In the genomic region with DNA sequence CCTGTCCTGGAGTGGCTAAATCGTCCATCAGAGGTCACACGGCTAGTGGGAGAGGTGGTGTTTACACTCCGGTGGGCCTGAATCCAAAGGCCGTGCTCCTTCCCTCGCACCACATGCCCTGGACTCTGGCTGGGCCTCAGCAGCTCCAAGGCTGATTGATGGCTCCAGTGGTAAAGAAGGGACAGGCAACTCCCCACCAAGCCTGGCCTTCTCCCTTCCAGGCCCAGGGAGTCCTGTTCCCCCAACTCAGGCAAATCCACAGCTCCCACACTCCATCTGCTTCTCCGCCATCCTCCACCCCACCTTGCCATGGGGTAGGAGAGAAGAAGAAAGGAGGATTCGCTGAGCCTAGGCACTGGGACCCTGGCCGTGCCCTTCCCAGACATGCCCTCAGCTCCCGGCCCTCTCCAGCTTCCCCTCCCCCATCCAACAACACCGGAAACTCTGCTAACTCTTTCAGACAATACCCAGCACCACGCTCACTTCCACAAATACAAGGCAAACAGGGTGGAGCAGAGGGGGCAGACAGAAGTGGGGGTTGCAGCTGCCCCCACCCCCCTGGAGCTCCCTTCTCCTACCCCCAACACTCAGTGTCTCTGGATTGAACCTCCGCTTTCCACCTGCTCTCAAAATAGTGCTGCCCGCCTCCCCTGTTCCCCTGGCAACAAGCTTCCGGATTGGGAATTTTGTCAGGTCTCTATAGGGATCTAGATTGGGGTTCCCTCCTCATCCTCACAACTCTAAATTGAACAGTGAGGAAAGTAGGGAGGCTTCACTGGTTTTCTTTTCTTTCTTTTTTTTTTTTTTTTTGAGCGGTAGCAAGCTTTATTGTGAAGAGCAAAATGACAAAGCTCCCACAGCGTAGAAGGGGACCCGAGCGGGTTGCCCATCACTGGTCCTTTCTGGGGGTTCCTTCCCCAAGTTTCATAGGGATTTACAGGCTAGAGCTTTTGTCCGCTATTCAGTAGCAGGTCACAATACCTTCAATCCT, we compare ENCODE assay signal across 6 cellular contexts. TPM values are rescaled to one million over a fixed set of nuclear protein-coding genes. Genes with fewer than 3 reads are reported as not detected.
A peak's percentile ranks its signal among the peaks of the same experiment; 100 is the strongest.
DNase-seq lines count a peak whose midpoint lies in the region; ATAC-seq and TF ChIP-seq lines count a peak whose summit lies in the region.

No MANE protein-coding gene starts in this region.

- H3K4me3 ChIP-seq in suprapubic skin: no peak overlapping the region

- peaks cover 64% of the 10 kb centered on the region for H3K36me3 ChIP-seq in suprapubic skin

- no peaks in the 10 kb centered on the region for H3K9me3 ChIP-seq in suprapubic skin

- H3K36me3 Mint-ChIP-seq in activated CD4-positive, alpha-beta T cell treated with anti-CD3 and anti-CD28 coated beads for 36 hours (ENCODE audit: low read depth): peaks cover 51% of the 10 kb centered on the region

- H3K27me3 Mint-ChIP-seq in activated CD4-positive, alpha-beta T cell treated with anti-CD3 and anti-CD28 coated beads for 36 hours: no peaks in the 10 kb centered on the region

- H3K9me3 Mint-ChIP-seq in activated CD4-positive, alpha-beta T cell treated with anti-CD3 and anti-CD28 coated beads for 36 hours (ENCODE audit: low read depth): no peaks in the 10 kb centered on the region

- intact Hi-C loops in activated CD4-positive, alpha-beta T cell treated with anti-CD3 and anti-CD28 coated beads for 36 hours (cut with DNase I, micrococcal nuclease): loop anchor here in 1 of 2 experiments (2.0 kb wide), 1 partner anchor 21 kb away; no protein-coding TSS in a partner anchor
- intact Hi-C loops in cardiac septum (cut with DNase I): loop anchor here (1.0 kb wide), 1 partner anchor 11 kb away; a partner anchor contains a TSS

- H3K27ac ChIP-seq in suprapubic skin: peak overlapping the region; percentile 63

- peak; percentile 40 for DNase-seq in activated CD4-positive, alpha-beta T cell treated with anti-CD3 and anti-CD28 coated beads for 36 hours
- no peak for DNase-seq in activated CD4-positive, alpha-beta T cell treated with anti-CD3 and anti-CD28 coated beads, Interleukin-2, amount 50 U/mL, for 48 hours
- DNase-seq in cardiac septum (ENCODE audit: low spot score) (peak; percentile 83), suprapubic skin (ENCODE audit: low spot score in 2 of 2) (no peak), kidney tubule cell (ENCODE audit: low spot score) (no peak)

- 69% methylated on average over 19 of the region's 19 CpGs for WGBS in suprapubic skin

- no peak for ATAC-seq in activated CD4-positive, alpha-beta T cell treated with anti-CD3 and anti-CD28 coated beads for 36 hours
- no peak for ATAC-seq in GM18909 (IDR thresholded peaks at IDR 0.05; ENCODE audit: poor library complexity, unreplicated experiment)

- CTCF ChIA-PET in activated CD4-positive, alpha-beta T cell treated with anti-CD3 and anti-CD28 coated beads for 36 hours (lab: Charles Lee): interaction anchor here (0.7 to 2.2 kb wide), 8 partner anchors 9 to 186 kb away, joined by 3 to 12 read pairs (median 4); no protein-coding TSS in a partner anchor

- peaks cover 60% of the 10 kb centered on the region for H3K4me1 ChIP-seq in suprapubic skin

- TF ChIP-seq EP300 in suprapubic skin (IDR thresholded peaks at IDR 0.05): no peak

- TF ChIP-seq CTCF in suprapubic skin (IDR thresholded peaks at IDR 0.05): no peak

- TF ChIP-seq POLR2A in suprapubic skin (IDR thresholded peaks at IDR 0.05): no peak

- POLR2A ChIA-PET in activated CD4-positive, alpha-beta T cell treated with anti-CD3 and anti-CD28 coated beads for 36 hours (lab: Charles Lee): interaction anchor here (0.7 to 1.5 kb wide), 7 partner anchors 9 to 140 kb away, joined by 3 to 6 read pairs (median 3); a partner anchor contains a TSS

- H3K27ac Mint-ChIP-seq in activated CD4-positive, alpha-beta T cell treated with anti-CD3 and anti-CD28 coated beads for 36 hours: peak overlapping the region; percentile 82

- H3K4me1 Mint-ChIP-seq in activated CD4-positive, alpha-beta T cell treated with anti-CD3 and anti-CD28 coated beads for 36 hours: peaks cover 61% of the 10 kb centered on the region

- H3K27me3 ChIP-seq in suprapubic skin: no peaks in the 10 kb centered on the region

- no peak overlapping the region for H3K4me3 Mint-ChIP-seq in activated CD4-positive, alpha-beta T cell treated with anti-CD3 and anti-CD28 coated beads for 36 hours

RNA-seq across cellular contexts. Expression of a gene that starts 10.6 kb away (rescaled TPM):
- total RNA-seq in activated CD4-positive, alpha-beta T cell treated with anti-CD3 and anti-CD28 coated beads for 36 hours: 100 to 1,000 TPM; 135 to 216 TPM
- 95.9 TPM for total RNA-seq in cardiac septum
- total RNA-seq in suprapubic skin: 10 to 100 TPM; 13.7 to 42.1 (median 20.6) TPM

RNA-seq across cellular contexts. Expression of a gene that starts 26.3 kb away (rescaled TPM):
- not detected for total RNA-seq in activated CD4-positive, alpha-beta T cell treated with anti-CD3 and anti-CD28 coated beads for 36 hours
- not detected for total RNA-seq in cardiac septum
- total RNA-seq in suprapubic skin: not detected

RNA-seq across cellular contexts. Expression of a gene that starts 33.5 kb away (rescaled TPM):
- 10 to 100 TPM; 68.7 to 97.5 TPM for total RNA-seq in activated CD4-positive, alpha-beta T cell treated with anti-CD3 and anti-CD28 coated beads for 36 hours
- total RNA-seq in cardiac septum (26.8 TPM), suprapubic skin (100 to 1,000 TPM in 1 of 4 donors, 10 to 100 TPM in 3; 33.6 to 116 (median 50.3) TPM)

RNA-seq across cellular contexts. Expression of a gene that starts 53.0 kb away (rescaled TPM):
- 100 to 1,000 TPM; 143 to 197 TPM for total RNA-seq in activated CD4-positive, alpha-beta T cell treated with anti-CD3 and anti-CD28 coated beads for 36 hours
- total RNA-seq in cardiac septum (81.2 TPM), suprapubic skin (100 to 1,000 TPM; 160 to 278 (median 240) TPM)

RNA-seq across cellular contexts. Expression of a gene that starts 56.6 kb away (rescaled TPM):
- 10 to 100 TPM; 20.3 to 23.0 TPM for total RNA-seq in activated CD4-positive, alpha-beta T cell treated with anti-CD3 and anti-CD28 coated beads for 36 hours
- total RNA-seq in cardiac septum (26.2 TPM), suprapubic skin (10 to 100 TPM; 18.1 to 30.8 (median 23.8) TPM)

Comparison
In these comparisons a context has a peak if more than half of its experiments do, and no peak if none do; other contexts are left out.
1. DNase-seq: peak in activated CD4-positive, alpha-beta T cell treated with anti-CD3 and anti-CD28 coated beads for 36 hours (single experiment) and cardiac septum (single experiment); none in activated CD4-positive, alpha-beta T cell treated with anti-CD3 and anti-CD28 coated beads, Interleukin-2, amount 50 U/mL, for 48 hours (0 of 2), suprapubic skin (0 of 2) and kidney tubule cell (single experiment).